In the genomic region with DNA sequence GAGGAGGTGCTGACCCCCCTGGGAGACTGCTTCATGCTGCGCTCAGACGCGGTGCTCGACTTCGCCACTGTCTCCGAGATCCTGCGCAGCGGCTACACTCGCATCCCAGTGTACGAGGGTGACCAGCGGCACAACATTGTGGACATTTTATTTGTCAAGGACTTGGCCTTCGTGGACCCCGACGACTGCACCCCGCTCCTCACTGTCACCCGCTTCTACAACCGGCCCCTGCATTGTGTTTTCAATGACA, we compare ENCODE assay signal across 14 cellular contexts. TPM values are rescaled to one million over a fixed set of nuclear protein-coding genes. Genes with fewer than 3 reads are reported as not detected.
DNase-seq lines count a peak whose midpoint lies in the region; ATAC-seq and TF ChIP-seq lines count a peak whose summit lies in the region.
"Had no signal": no experiment of that assay in that cellular context is flagged by ENCODE, and none has a peak within 500 bp of the region (broad histone marks: within the 10 kb centered on the region; RNA-seq: fewer than 3 reads in every experiment).

No MANE protein-coding gene starts in this region.

- intact Hi-C loops in activated T-helper 1 cell treated with anti-CD3 and anti-CD28 coated beads, Interleukin-12 subunit alpha, Interleukin-12 subunit beta, Interleukin-2, Interleukin-4 antibody, amounts not matched to agents 30 ng/mL and 10 ng/mL and 1 ng/mL, durations not matched to agents 14 hours and 24 hours and 36 hours (cut with micrococcal nuclease): loop anchor here (5.0 kb wide), 1 partner anchor 93 kb away; a partner anchor contains a TSS

- H3K4me1 Mint-ChIP-seq in activated T-cell treated with anti-CD3 and anti-CD28 coated beads, Interleukin-2, amount 50 U/mL, for 72 hours (ENCODE audit: low read depth): peaks cover 12% of the 10 kb centered on the region
- H3K4me1 Mint-ChIP-seq in activated T-helper 1 cell treated with anti-CD3 and anti-CD28 coated beads, Interleukin-12 subunit alpha, Interleukin-12 subunit beta, Interleukin-2, Interleukin-4 antibody, amounts not matched to agents 30 ng/mL and 10 ng/mL and 1 ng/mL, durations not matched to agents 14 hours and 24 hours and 36 hours (ENCODE audit: low read depth): no peaks in the 10 kb centered on the region
- H3K4me1 Mint-ChIP-seq in chondrocyte (ENCODE audit: low read depth): peaks cover 2% of the 10 kb centered on the region

- H3K4me1 ChIP-seq in iPS-15b (ENCODE audit: control insufficient read depth, insufficient read depth, low read length) (no peaks in the 10 kb centered on the region), suprapubic skin (peaks cover 19% of the 10 kb centered on the region), Peyer's patch (peaks cover 0 to 23% (median 2%) of the 10 kb centered on the region in 4 donors)
- H3K4me1 ChIP-seq: SJCRH30 had no signal

- H3K4me3 ChIP-seq in iPS-15b (ENCODE audit: low read depth, low read length) (peak overlapping the region; percentile 78), suprapubic skin (peak overlapping the region; percentile 79), Peyer's patch (peak overlapping the region in 1 of 4 donors; percentile 67)
- H3K4me3 ChIP-seq: GM12878, SJCRH30 had no signal

- H3K36me3 ChIP-seq in iPS-15b (ENCODE audit: control insufficient read depth, insufficient read depth, low read length): no peaks in the 10 kb centered on the region
- no peaks in the 10 kb centered on the region for H3K36me3 ChIP-seq in suprapubic skin
- no peaks in the 10 kb centered on the region for H3K36me3 ChIP-seq in Peyer's patch
- H3K36me3 ChIP-seq: SJCRH30 had no signal

- 84% methylated on average over 17 of the region's 17 CpGs for WGBS in suprapubic skin

- H3K9me3 Mint-ChIP-seq in activated T-cell treated with anti-CD3 and anti-CD28 coated beads, Interleukin-2, amount 50 U/mL, for 72 hours: no peaks in the 10 kb centered on the region
- no peaks in the 10 kb centered on the region for H3K9me3 Mint-ChIP-seq in activated T-helper 1 cell treated with anti-CD3 and anti-CD28 coated beads, Interleukin-12 subunit alpha, Interleukin-12 subunit beta, Interleukin-2, Interleukin-4 antibody, amounts not matched to agents 30 ng/mL and 10 ng/mL and 1 ng/mL, durations not matched to agents 14 hours and 24 hours and 36 hours
- no peaks in the 10 kb centered on the region for H3K9me3 Mint-ChIP-seq in chondrocyte (ENCODE audit: low read depth)
- H3K9me3 Mint-ChIP-seq: natural killer cell treated with Interleukin-12 subunit alpha and Interleukin-12 subunit beta and Interleukin-15 and Interleukin-18, amount 100 ng/mL, for 72 hours had no signal

- TF ChIP-seq CTCF in suprapubic skin (IDR thresholded peaks at IDR 0.05) (no peak), Peyer's patch (IDR thresholded peaks at IDR 0.05) (no peak), chondrocyte (IDR thresholded peaks at IDR 0.05) (no peak)

- peaks cover 48% of the 10 kb centered on the region for H3K27me3 ChIP-seq in iPS-15b (ENCODE audit: control insufficient read depth, insufficient read depth, low read length)
- H3K27me3 ChIP-seq in suprapubic skin: peaks cover 33% of the 10 kb centered on the region
- H3K27me3 ChIP-seq in Peyer's patch: peaks cover 0 to 18% of the 10 kb centered on the region in 2 donors
- H3K27me3 ChIP-seq: SJCRH30 had no signal

- ATAC-seq in activated T-cell treated with anti-CD3 and anti-CD28 coated beads, Interleukin-2, amount 50 U/mL, for 72 hours (replicated peaks in 1 of 2): no peak
- ATAC-seq: GM12878 had no signal

- TF ChIP-seq POLR2A in suprapubic skin (IDR thresholded peaks at IDR 0.05) (no peak), Peyer's patch (IDR thresholded peaks at IDR 0.05) (no peak)

- H3K27ac Mint-ChIP-seq in activated T-cell treated with anti-CD3 and anti-CD28 coated beads, Interleukin-2, amount 50 U/mL, for 72 hours: no peak overlapping the region
- H3K27ac Mint-ChIP-seq in activated T-helper 1 cell treated with anti-CD3 and anti-CD28 coated beads, Interleukin-12 subunit alpha, Interleukin-12 subunit beta, Interleukin-2, Interleukin-4 antibody, amounts not matched to agents 30 ng/mL and 10 ng/mL and 1 ng/mL, durations not matched to agents 14 hours and 24 hours and 36 hours: no peak overlapping the region
- H3K27ac Mint-ChIP-seq in chondrocyte (ENCODE audit: unreplicated experiment): no peak overlapping the region
- H3K27ac Mint-ChIP-seq: natural killer cell treated with Interleukin-12 subunit alpha and Interleukin-12 subunit beta and Interleukin-15 and Interleukin-18, amount 100 ng/mL, for 72 hours had no signal

- no peak for DNase-seq in activated T-cell treated with anti-CD3 and anti-CD28 coated beads, Interleukin-2, amount 50 U/mL, for 72 hours
- DNase-seq in activated T-cell treated with anti-CD3 and anti-CD28 coated beads, Interleukin-2, amount 50 U/mL, for 48 hours: no peak
- no peak for DNase-seq in activated T-helper 1 cell treated with anti-CD3 and anti-CD28 coated beads, Interleukin-12 subunit alpha, Interleukin-12 subunit beta, Interleukin-2, Interleukin-4 antibody, amounts not matched to agents 30 ng/mL and 10 ng/mL and 1 ng/mL, durations not matched to agents 14 hours and 24 hours and 36 hours (ENCODE audit: low spot score)
- no peak for DNase-seq in suprapubic skin (ENCODE audit: low spot score in 2 of 2)
- no peak for DNase-seq in Peyer's patch
- DNase-seq in chondrocyte (ENCODE audit: low spot score): no peak
- DNase-seq in SIG-M5 treated with dmso at 0.1 percent for 504 hours (lab: John Stamatoyannopoulos, UW; ENCODE audit: unreplicated experiment): no peak
- DNase-seq: activated effector memory CD4-positive, alpha-beta T cell treated with Interleukin-2 at 50 U/mL for 16 hours; NCI-H1417 treated with DMSO at 0.1 percent for 48 hours; SJCRH30; small intestine had no signal

- H3K4me3 Mint-ChIP-seq in activated T-cell treated with anti-CD3 and anti-CD28 coated beads, Interleukin-2, amount 50 U/mL, for 72 hours: peak overlapping the region; percentile 50 to 56
- H3K4me3 Mint-ChIP-seq in activated T-helper 1 cell treated with anti-CD3 and anti-CD28 coated beads, Interleukin-12 subunit alpha, Interleukin-12 subunit beta, Interleukin-2, Interleukin-4 antibody, amounts not matched to agents 30 ng/mL and 10 ng/mL and 1 ng/mL, durations not matched to agents 14 hours and 24 hours and 36 hours: peak overlapping the region; percentile 47
- H3K4me3 Mint-ChIP-seq in chondrocyte (ENCODE audit: unreplicated experiment): no peak overlapping the region
- H3K4me3 Mint-ChIP-seq: natural killer cell treated with Interleukin-12 subunit alpha and Interleukin-12 subunit beta and Interleukin-15 and Interleukin-18, amount 100 ng/mL, for 72 hours had no signal

- H3K9me3 ChIP-seq in iPS-15b (ENCODE audit: control insufficient read depth, insufficient read depth, low read length) (no peaks in the 10 kb centered on the region), suprapubic skin (no peaks in the 10 kb centered on the region), Peyer's patch (no peaks in the 10 kb centered on the region)
- H3K9me3 ChIP-seq: SJCRH30 had no signal

- peaks cover 33% of the 10 kb centered on the region for H3K27me3 Mint-ChIP-seq in activated T-cell treated with anti-CD3 and anti-CD28 coated beads, Interleukin-2, amount 50 U/mL, for 72 hours (ENCODE audit: low read depth)
- H3K27me3 Mint-ChIP-seq in activated T-helper 1 cell treated with anti-CD3 and anti-CD28 coated beads, Interleukin-12 subunit alpha, Interleukin-12 subunit beta, Interleukin-2, Interleukin-4 antibody, amounts not matched to agents 30 ng/mL and 10 ng/mL and 1 ng/mL, durations not matched to agents 14 hours and 24 hours and 36 hours (ENCODE audit: insufficient read depth): peaks cover 34% of the 10 kb centered on the region
- peaks cover 56% of the 10 kb centered on the region for H3K27me3 Mint-ChIP-seq in chondrocyte (ENCODE audit: low read depth)

- no peak for TF ChIP-seq EP300 in suprapubic skin (IDR thresholded peaks at IDR 0.05)

- H3K36me3 Mint-ChIP-seq in activated T-cell treated with anti-CD3 and anti-CD28 coated beads, Interleukin-2, amount 50 U/mL, for 72 hours (ENCODE audit: insufficient read depth in 2 of 2): peaks cover 1% of the 10 kb centered on the region in 2 donors
- no peaks in the 10 kb centered on the region for H3K36me3 Mint-ChIP-seq in activated T-helper 1 cell treated with anti-CD3 and anti-CD28 coated beads, Interleukin-12 subunit alpha, Interleukin-12 subunit beta, Interleukin-2, Interleukin-4 antibody, amounts not matched to agents 30 ng/mL and 10 ng/mL and 1 ng/mL, durations not matched to agents 14 hours and 24 hours and 36 hours (ENCODE audit: low read depth)
- no peaks in the 10 kb centered on the region for H3K36me3 Mint-ChIP-seq in chondrocyte (ENCODE audit: low read depth)

- H3K27ac ChIP-seq in suprapubic skin (no peak overlapping the region), Peyer's patch (no peak overlapping the region)
- H3K27ac ChIP-seq: SJCRH30 had no signal

- H3K9ac ChIP-seq in iPS-15b (ENCODE audit: low read depth, low read length): no peak overlapping the region

RNA-seq across cellular contexts. Expression of a gene that starts 1.4 kb away (rescaled TPM):
- under 1 TPM; 0.25 to 0.31 TPM for total RNA-seq in activated T-cell treated with anti-CD3 and anti-CD28 coated beads, Interleukin-2, amount 50 U/mL, for 72 hours
- total RNA-seq in activated T-helper 1 cell treated with anti-CD3 and anti-CD28 coated beads, Interleukin-12 subunit alpha, Interleukin-12 subunit beta, Interleukin-2, Interleukin-4 antibody, amounts not matched to agents 30 ng/mL and 10 ng/mL and 1 ng/mL, durations not matched to agents 14 hours and 24 hours and 36 hours: 0.20 and 0.21 TPM in 2 replicates
- total RNA-seq in suprapubic skin (1 to 10 TPM; 2.3 to 4.4 (median 4.2) TPM), Peyer's patch (1 to 10 TPM in 2 of 4 donors, under 1 TPM in 2; 0.40 to 2.5 (median 0.87) TPM), chondrocyte (0.20 to 0.36 TPM (median 0.21 TPM) in 3 replicates)
- total RNA-seq: GM12878; natural killer cell treated with Interleukin-12 subunit alpha and Interleukin-12 subunit beta and Interleukin-15 and Interleukin-18, amount 100 ng/mL, for 72 hours; SJCRH30 had no signal
